ENCODE assay signal across 8 cellular contexts in the genomic region with DNA sequence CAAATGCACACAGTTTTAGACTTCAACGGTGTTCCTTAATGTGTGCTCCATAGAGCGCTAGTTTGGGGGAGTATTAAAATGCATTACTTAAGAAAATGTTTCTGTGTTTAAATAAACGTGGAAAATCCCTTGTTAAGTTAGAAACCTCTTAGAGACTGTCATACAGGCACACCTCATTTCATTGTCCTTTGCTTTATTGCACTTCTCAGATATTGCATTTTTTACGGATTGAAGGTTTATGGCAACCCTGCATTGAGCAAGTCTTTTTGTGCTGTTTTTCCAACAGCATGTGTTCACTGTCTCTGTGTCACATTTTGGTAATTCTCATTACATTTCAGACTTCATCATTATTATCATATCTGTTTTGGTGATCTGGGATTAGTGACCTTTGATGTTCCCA.
"Had no signal": no experiment of that assay in that cellular context is flagged by ENCODE, and none has a peak within 500 bp of the region (broad histone marks: within the 10 kb centered on the region; RNA-seq: fewer than 3 reads in every experiment).

No MANE protein-coding gene starts in this region.

- H3K4me3 ChIP-seq: GM23338, K562 had no signal

- DNase-seq: H9, HCEC 1CT, IMR-90, KG1 had no signal

- ATAC-seq: GM23338, K562 had no signal

- FAIRE-seq: H1, HTR-8/SVneo, K562 had no signal
